ENCODE assay signal across 7 cellular contexts in the genomic region with DNA sequence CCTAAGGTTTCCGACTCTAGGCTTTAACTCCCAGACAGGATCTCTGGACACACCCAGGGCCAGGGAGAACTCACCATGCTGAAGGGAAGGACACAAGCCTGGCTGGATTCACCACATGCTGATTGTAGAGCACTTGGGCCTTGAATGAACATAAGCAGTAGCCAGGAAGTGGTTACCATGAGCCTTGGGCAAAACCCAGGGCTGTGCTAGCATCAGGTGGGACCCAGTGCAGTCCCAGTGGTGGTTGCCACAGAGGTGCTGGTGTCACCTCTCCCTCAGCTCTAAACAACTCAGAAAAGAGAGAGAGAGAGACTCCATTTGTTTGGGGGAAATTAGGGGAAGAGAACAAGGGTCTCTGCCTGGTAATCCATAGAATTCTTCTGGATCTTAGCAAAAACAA.
"Had no signal": no experiment of that assay in that cellular context is flagged by ENCODE, and none has a peak within 500 bp of the region (broad histone marks: within the 10 kb centered on the region; RNA-seq: fewer than 3 reads in every experiment).

No MANE protein-coding gene starts in this region.

- DNase-seq: GM23248, GOT3, H7, HFFc6 had no signal

- H3K27ac ChIP-seq: GM23248 had no signal

- H3K4me3 Mint-ChIP-seq: HFFc6 had no signal

- H3K4me1 ChIP-seq: HAP-1 had no signal

- H3K9me3 ChIP-seq: HAP-1 had no signal

- H3K27ac Mint-ChIP-seq: HFFc6 had no signal

- ATAC-seq: HCT116, K562 had no signal

- H3K4me3 ChIP-seq: GM23248, HAP-1, K562 had no signal

- H3K36me3 ChIP-seq: HAP-1 had no signal
